8 cellular contexts compared by ENCODE assay signal in genomic region chr1:92831762-92832536, GRCh38. TPM values are rescaled to one million over a fixed set of nuclear protein-coding genes. Genes with fewer than 3 reads are reported as not detected.
A peak's percentile ranks its signal among the peaks of the same experiment; 100 is the strongest.
DNase-seq lines count a peak whose midpoint lies in the region; ATAC-seq and TF ChIP-seq lines count a peak whose summit lies in the region.

Gene RPL5, plus strand, starts transcription at chr1:92832040. Its CDS starts 75 bp downstream, at chr1:92832115.

- H3K9me3 ChIP-seq in colonic mucosa: no peaks in the 10 kb centered on the region

- DNase-seq in C1 segment of cervical spinal cord (lab: John Stamatoyannopoulos, UW): peak; percentile 73 to 99 (median 94)
- DNase-seq in GM19240 (ENCODE audit: insufficient read length, low spot score): peak; percentile 95
- peak; percentile 79 for DNase-seq in NCI-H524 treated with DMSO at 0.1 percent for 48 hours (lab: John Stamatoyannopoulos, UW)
- DNase-seq in activated CD4-positive, alpha-beta T cell treated with anti-CD3 and anti-CD28 coated beads for 4 hours: peak; percentile 97
- DNase-seq in colonic mucosa: peak; percentile 98
- peak; percentile 94 to 95 for DNase-seq in stimulated activated CD4-positive, alpha-beta T cell treated with anti-CD3 and anti-CD28 coated beads, Interleukin-1b, Interleukin-23, amount 100 ng/mL, for 4 hours (ENCODE audit: low read depth in 2 of 2)

- no peaks in the 10 kb centered on the region for H3K36me3 ChIP-seq in colonic mucosa

- H3K27me3 ChIP-seq in colonic mucosa (no peaks in the 10 kb centered on the region), layer of hippocampus (ENCODE audit: control insufficient read depth, insufficient read depth, low read length) (no peaks in the 10 kb centered on the region)

- TF ChIP-seq CTCF in colonic mucosa (IDR thresholded peaks at IDR 0.05): peak; percentile 94

- peak; percentile 96 for ATAC-seq in HG03460 (IDR thresholded peaks at IDR 0.05; ENCODE audit: unreplicated experiment)

- peak within 1 kb of the TSS; percentile 77 for H3K27ac ChIP-seq in colonic mucosa
- peak within 1 kb of the TSS; percentile 88 for H3K27ac ChIP-seq in layer of hippocampus (ENCODE audit: low read depth, low read length)

- H3K9ac ChIP-seq in colonic mucosa (ENCODE audit: low read depth in 2 of 2, low read length in 2 of 2): peak within 1 kb of the TSS; percentile 92 to 99

- H3K4me1 ChIP-seq in colonic mucosa: peaks cover 10% of the 10 kb centered on the region

- intact Hi-C loops in colonic mucosa (cut with DNase I): no loop called here

- H3K4me3 ChIP-seq in colonic mucosa: peak within 1 kb of the TSS; percentile 83

RNA-seq across cellular contexts. Expression of gene RPL5, which starts in this region (rescaled TPM):
- total RNA-seq in colonic mucosa: 100 to 1,000 TPM; 749 to 786 TPM

Comparison
In these comparisons a context has a peak if more than half of its experiments do, and no peak if none do; other contexts are left out.
1. Peak in every context shown above with its lines: DNase-seq, ATAC-seq, H3K4me3 ChIP-seq and H3K27ac ChIP-seq.